22 cellular contexts compared by ENCODE assay signal in the genomic region with DNA sequence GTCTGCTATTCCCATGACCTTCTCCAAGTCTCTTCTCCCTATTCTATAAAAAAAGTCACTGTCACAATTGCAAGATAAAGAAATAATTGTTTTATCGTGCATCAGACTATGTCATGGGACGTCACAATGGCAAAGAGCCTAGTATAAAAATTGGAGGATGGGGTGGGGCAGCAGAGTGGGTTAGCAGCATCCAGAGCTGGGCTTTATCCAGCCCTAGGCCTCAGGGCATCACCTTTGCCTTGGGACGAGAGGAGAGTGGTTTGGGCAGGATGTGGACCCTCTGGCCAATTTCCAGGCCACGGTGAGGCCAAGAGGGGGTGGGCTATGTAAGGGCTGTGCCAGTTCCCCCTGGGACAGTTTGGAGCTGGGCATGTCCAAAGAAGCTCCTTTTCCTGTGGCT. TPM values are rescaled to one million over a fixed set of nuclear protein-coding genes. Genes with fewer than 3 reads are reported as not detected.
DNase-seq lines count a peak whose midpoint lies in the region; ATAC-seq, FAIRE-seq and TF ChIP-seq lines count a peak whose summit lies in the region.
"Had no signal": no experiment of that assay in that cellular context is flagged by ENCODE, and none has a peak within 500 bp of the region (broad histone marks: within the 10 kb centered on the region; RNA-seq: fewer than 3 reads in every experiment).

No MANE protein-coding gene starts in this region.

- no peak overlapping the region for H3K4me2 ChIP-seq in GM12878 (ENCODE audit: control insufficient read depth, insufficient read depth)

- H3K36me3 ChIP-seq in GM12878 (ENCODE audit: control insufficient read depth in 2 of 2, insufficient read depth in 2 of 2, low read length in 1 of 2): peaks cover 12 to 16% of the 10 kb centered on the region in 2 experiments; a peak in 3 of 4 replicates
- H3K36me3 ChIP-seq: gastrocnemius medialis, uterus had no signal

- TF ChIP-seq CTCF in GM12878 (IDR thresholded peaks at IDR 0.05 in 2 of 3, conservative IDR thresholded peaks at IDR 0.05 in 1 of 3; ENCODE audit: control insufficient read depth in 2 of 3, extremely low read depth in 1 of 3, insufficient read depth in 1 of 3, low read depth in 3 of 3, low read length in 3 of 3): no peak

- H2AFZ ChIP-seq in GM12878 (ENCODE audit: control insufficient read depth, low read depth, low read length): no peak overlapping the region

- H3K27ac ChIP-seq in GM12878 (ENCODE audit: control insufficient read depth, insufficient read depth) (peak overlapping the region; percentile 40), temporal lobe (ENCODE audit: low read depth, low read length) (peak overlapping the region; percentile 86)
- H3K27ac ChIP-seq: gastrocnemius medialis had no signal

- WGBS in GM12878 (ENCODE audit: insufficient coverage, insufficient replicate concordance, low lambda C conversion rate, missing lambda C conversion rate): 94% methylated on average over 4 of the region's 4 CpGs

- TF ChIP-seq EP300 in GM12878 (IDR thresholded peaks at IDR 0.05; ENCODE audit: borderline replicate concordance in 1 of 2, control insufficient read depth in 1 of 2, low read depth in 2 of 2, low read length in 2 of 2): no peak

- H3K4me3 ChIP-seq in GM12878: no peak overlapping the region
- H3K4me3 ChIP-seq: gastrocnemius medialis, uterus had no signal

- no peaks in the 10 kb centered on the region for H3K27me3 ChIP-seq in GM12878 (replicated peaks in 1 of 2; ENCODE audit: control insufficient read depth in 2 of 2, insufficient read depth in 2 of 2, low read length in 1 of 2)
- H3K27me3 ChIP-seq: gastrocnemius medialis, uterus had no signal

- peak overlapping the region; percentile 9 for H3K27ac Mint-ChIP-seq in activated naive CD8-positive, alpha-beta T cell treated with anti-CD3 and anti-CD28 coated beads, Interleukin-2, amount 10 ng/mL, durations not matched to agents 7 days and 5 days
- H3K27ac Mint-ChIP-seq in activated naive CD8-positive, alpha-beta T cell treated with anti-CD3 and anti-CD28 coated beads, Interleukin-2, amount 50 U/mL, for 24 hours: no peak overlapping the region
- H3K27ac Mint-ChIP-seq: dendritic cell treated with granulocyte-macrophage colony-stimulating factor and Interleukin-4, amounts not matched to agents 40 ng/mL and 50 ng/mL, for 4 days had no signal

- TF ChIP-seq POLR2A in GM12878 (IDR thresholded peaks at IDR 0.05; ENCODE audit: low read depth, low read length): no peak

- RAD21 ChIA-PET in GM12878 (lab: Charles Lee; ENCODE audit: unreplicated experiment): no interaction called here

- peaks cover 12% of the 10 kb centered on the region for H4K20me1 ChIP-seq in GM12878 (ENCODE audit: control insufficient read depth, insufficient read depth)

- SMC1A ChIA-PET in GM12878 (lab: Charles Lee; ENCODE audit: uncharacterized antibody, unreplicated experiment): interaction anchor here (1.1 kb wide), 1 partner anchor 16 kb away, joined by 3 read pairs; no protein-coding TSS in a partner anchor

- no TSS peak for BruUV-seq in GM12878 (replicated peaks; lab: Mats Ljungman, UMichigan)

- no peaks in the 10 kb centered on the region for H3K9me3 Mint-ChIP-seq in activated naive CD8-positive, alpha-beta T cell treated with anti-CD3 and anti-CD28 coated beads, Interleukin-2, amount 10 ng/mL, durations not matched to agents 7 days and 5 days
- no peaks in the 10 kb centered on the region for H3K9me3 Mint-ChIP-seq in activated naive CD8-positive, alpha-beta T cell treated with anti-CD3 and anti-CD28 coated beads, Interleukin-2, amount 50 U/mL, for 24 hours
- H3K9me3 Mint-ChIP-seq: dendritic cell treated with granulocyte-macrophage colony-stimulating factor and Interleukin-4, amounts not matched to agents 40 ng/mL and 50 ng/mL, for 4 days; HFFc6; stimulated activated naive CD8-positive, alpha-beta T cell treated with anti-CD3 and anti-CD28 coated beads, Interleukin-15, amount 100 ng/mL, for 72 hours; T-helper 1 cell treated with Interleukin-12 subunit alpha and Interleukin-12 subunit beta and Interleukin-4 antibody, amounts not matched to agents 30 μg/mL and 1 μg/mL, for 36 hours had no signal

- H3K4me1 Mint-ChIP-seq in activated naive CD8-positive, alpha-beta T cell treated with anti-CD3 and anti-CD28 coated beads, Interleukin-2, amount 10 ng/mL, durations not matched to agents 7 days and 5 days: peaks cover 20% of the 10 kb centered on the region
- peaks cover 21% of the 10 kb centered on the region for H3K4me1 Mint-ChIP-seq in activated naive CD8-positive, alpha-beta T cell treated with anti-CD3 and anti-CD28 coated beads, Interleukin-2, amount 50 U/mL, for 24 hours

- H3K79me2 ChIP-seq in GM12878 (ENCODE audit: control insufficient read depth, insufficient read depth, low read length): no peaks in the 10 kb centered on the region

- H3K9me3 ChIP-seq in GM12878 (replicated peaks; ENCODE audit: control insufficient read depth, insufficient read depth, low read length): no peaks in the 10 kb centered on the region
- H3K9me3 ChIP-seq: gastrocnemius medialis, uterus had no signal

- CTCF ChIA-PET in GM12878 (lab: Yijun Ruan, JAX): interaction anchor here (1.0 to 1.3 kb wide), 3 partner anchors 10 to 14 kb away, joined by 3 read pairs; no protein-coding TSS in a partner anchor

- no peak overlapping the region for H3K4me3 Mint-ChIP-seq in activated naive CD8-positive, alpha-beta T cell treated with anti-CD3 and anti-CD28 coated beads, Interleukin-2, amount 10 ng/mL, durations not matched to agents 7 days and 5 days
- H3K4me3 Mint-ChIP-seq in activated naive CD8-positive, alpha-beta T cell treated with anti-CD3 and anti-CD28 coated beads, Interleukin-2, amount 50 U/mL, for 24 hours: no peak overlapping the region
- H3K4me3 Mint-ChIP-seq: dendritic cell treated with granulocyte-macrophage colony-stimulating factor and Interleukin-4, amounts not matched to agents 40 ng/mL and 50 ng/mL, for 4 days; HFFc6; stimulated activated naive CD8-positive, alpha-beta T cell treated with anti-CD3 and anti-CD28 coated beads, Interleukin-15, amount 100 ng/mL, for 72 hours; T-helper 1 cell treated with Interleukin-12 subunit alpha and Interleukin-12 subunit beta and Interleukin-4 antibody, amounts not matched to agents 30 μg/mL and 1 μg/mL, for 36 hours had no signal

- no peak for FAIRE-seq in GM12878 (lab: Jason Lieb, UNC)

- no peak for DNase-seq in activated naive CD8-positive, alpha-beta T cell treated with anti-CD3 and anti-CD28 coated beads, Interleukin-2, amount 10 ng/mL, durations not matched to agents 7 days and 5 days
- DNase-seq in activated naive CD8-positive, alpha-beta T cell treated with anti-CD3 and anti-CD28 coated beads, Interleukin-2, amount 50 U/mL, for 24 hours: no peak
- DNase-seq in GM12878 (ENCODE audit: low read depth, low spot score) (no peak), mesenteric fat pad (ENCODE audit: low spot score) (peak; percentile 69), NOMO-1 (lab: John Stamatoyannopoulos, UW; ENCODE audit: unreplicated experiment in 2 of 2) (no peak), HT-29 (ENCODE audit: low spot score) (no peak), NCI-H1436 (lab: John Stamatoyannopoulos, UW) (no peak)
- DNase-seq: activated gamma-delta T cell; COR-L47; HFFc6; IMR-90; NCI-H187 treated with DMSO at 0.1 percent for 48 hours; NCI-H446; Right ventricle myocardium superior; stimulated activated naive CD8-positive, alpha-beta T cell treated with anti-CD3 and anti-CD28 coated beads, Interleukin-15, amount 100 ng/mL, for 72 hours had no signal

- H3K27me3 Mint-ChIP-seq in activated naive CD8-positive, alpha-beta T cell treated with anti-CD3 and anti-CD28 coated beads, Interleukin-2, amount 10 ng/mL, durations not matched to agents 7 days and 5 days: no peaks in the 10 kb centered on the region
- no peaks in the 10 kb centered on the region for H3K27me3 Mint-ChIP-seq in activated naive CD8-positive, alpha-beta T cell treated with anti-CD3 and anti-CD28 coated beads, Interleukin-2, amount 50 U/mL, for 24 hours
- H3K27me3 Mint-ChIP-seq: dendritic cell treated with granulocyte-macrophage colony-stimulating factor and Interleukin-4, amounts not matched to agents 40 ng/mL and 50 ng/mL, for 4 days; stimulated activated naive CD8-positive, alpha-beta T cell treated with anti-CD3 and anti-CD28 coated beads, Interleukin-15, amount 100 ng/mL, for 72 hours had no signal

- H3K36me3 Mint-ChIP-seq in activated naive CD8-positive, alpha-beta T cell treated with anti-CD3 and anti-CD28 coated beads, Interleukin-2, amount 10 ng/mL, durations not matched to agents 7 days and 5 days: peaks cover 8% of the 10 kb centered on the region
- peaks cover 11% of the 10 kb centered on the region for H3K36me3 Mint-ChIP-seq in activated naive CD8-positive, alpha-beta T cell treated with anti-CD3 and anti-CD28 coated beads, Interleukin-2, amount 50 U/mL, for 24 hours (ENCODE audit: low read depth)

- POLR2A ChIA-PET in activated naive CD8-positive, alpha-beta T cell treated with anti-CD3 and anti-CD28 coated beads, Interleukin-2, amount 10 ng/mL, durations not matched to agents 7 days and 5 days (lab: Charles Lee): no interaction called here
- POLR2A ChIA-PET in GM12878 (lab: Charles Lee): interaction anchor here (0.8 kb wide), 1 partner anchor 94 kb away, joined by 3 read pairs; no protein-coding TSS in a partner anchor

- H3K9ac ChIP-seq in GM12878 (ENCODE audit: control insufficient read depth, insufficient read depth, low read length): no peak overlapping the region

- intact Hi-C loops in GM12878 (cut with micrococcal nuclease; ENCODE audit: unreplicated experiment): no loop called here

- H3K4me1 ChIP-seq in GM12878 (ENCODE audit: control insufficient read depth, insufficient read depth, low read length): peaks cover 52% of the 10 kb centered on the region

- in situ Hi-C loops in GM12878 (cut with MboI): no loop called here

- TF ChIP-seq RAD21 in GM12878 (IDR thresholded peaks at IDR 0.05; ENCODE audit: insufficient read depth, low read depth, low read length): no peak

- ATAC-seq in activated naive CD8-positive, alpha-beta T cell treated with anti-CD3 and anti-CD28 coated beads, Interleukin-2, amount 10 ng/mL, durations not matched to agents 7 days and 5 days (ENCODE audit: low read depth): no peak
- no peak for ATAC-seq in activated naive CD8-positive, alpha-beta T cell treated with anti-CD3 and anti-CD28 coated beads, Interleukin-2, amount 50 U/mL, for 24 hours
- no peak for ATAC-seq in GM12878
- ATAC-seq: gastrocnemius medialis; stimulated activated naive CD8-positive, alpha-beta T cell treated with anti-CD3 and anti-CD28 coated beads, Interleukin-15, amount 100 ng/mL, for 72 hours had no signal

RNA-seq across cellular contexts. Expression of gene WNT4, which starts 25.7 kb away (rescaled TPM):
- total RNA-seq in activated naive CD8-positive, alpha-beta T cell treated with anti-CD3 and anti-CD28 coated beads, Interleukin-2, amount 10 ng/mL, durations not matched to agents 7 days and 5 days: not detected
- total RNA-seq in GM12878 (2013; cell fraction: nucleolus; rRNA removed): 0.20 and 0.21 TPM in 2 replicates
- total RNA-seq in GM12878 (2014; rRNA removed) (under 0.01 TPM in 1 of 2 replicates, not detected in the other), GM12878 (2014; rRNA removed; fragmentation: Illumina TruSeq; extraction: Trizol) (not detected in 2 replicates), GM12878 (2021) (not detected in 2 replicates), mesenteric fat pad (0.10 TPM), temporal lobe (3.4 TPM)
- polyA plus RNA-seq in GM12878 (2011; ENCODE audit: low read depth): 0.09 TPM
- polyA plus RNA-seq in GM12878 (2011; rRNA removed) (0.01 TPM in 1 of 2 replicates, not detected in the other), GM12878 (2014; fragmentation: Illumina TruSeq; extraction: Trizol) (not detected in 2 replicates), GM12878 (2014; fragmentation: Nextera tagmentation; extraction: Ambion mirVana) (not detected), GM12878 (2014; rRNA removed) (0.27 TPM in 1 of 2 replicates, not detected in the other), GM12878 (2016; fragmentation: Nextera tagmentation; extraction: Ambion mirVana) (not detected)
- 0.03 TPM in 1 of 2 replicates, not detected in the other for polyA plus RNA-seq in GM12878 (2011; cell fraction: cytosol; rRNA removed)
- polyA plus RNA-seq in GM12878 (2011; cell fraction: nucleus; rRNA removed): not detected in 2 replicates
- 0.15 and 0.25 TPM in 2 replicates for polyA plus RNA-seq in GM12878 (2012)
- polyA minus RNA-seq in GM12878 (2011; rRNA and poly(A)+ RNA removed): 0.05 TPM in 1 of 2 replicates, not detected in the other
- not detected in 2 replicates for polyA minus RNA-seq in GM12878 (2011; cell fraction: cytosol; rRNA and poly(A)+ RNA removed)
- not detected in 2 replicates for polyA minus RNA-seq in GM12878 (2011; cell fraction: nucleus; rRNA and poly(A)+ RNA removed)
- total RNA-seq in HT-29 (2014; rRNA removed; shearing (Covaris generic)): 0.39 and 0.53 TPM in 2 replicates
- total RNA-seq: activated CD8-positive, alpha-beta memory T cell treated with anti-CD3 and anti-CD28 coated beads for 36 hours; epithelial cell of proximal tubule; HFFc6; IMR-90; Right ventricle myocardium superior had no signal
- polyA plus RNA-seq: IMR-90 had no signal
